10 cellular contexts compared by ENCODE assay signal in genomic region chr1:39213511-39214002, GRCh38. TPM values are rescaled to one million over a fixed set of nuclear protein-coding genes. Genes with fewer than 3 reads are reported as not detected.
DNase-seq lines count a peak whose midpoint lies in the region; ATAC-seq and TF ChIP-seq lines count a peak whose summit lies in the region.
"Had no signal": no experiment of that assay in that cellular context is flagged by ENCODE, and none has a peak within 500 bp of the region (broad histone marks: within the 10 kb centered on the region; RNA-seq: fewer than 3 reads in every experiment).

No MANE protein-coding gene starts in this region.

- H3K27ac ChIP-seq in GM23338 (ENCODE audit: low read depth) (peak overlapping the region; percentile 67), left ventricle myocardium inferior (replicated peaks) (peak overlapping the region; percentile 84), smooth muscle cell (ENCODE audit: low read depth) (peak overlapping the region; percentile 85)
- H3K27ac ChIP-seq: KMS-11 had no signal

- H3K9me3 Mint-ChIP-seq in GM23338 = no peaks in the 10 kb centered on the region
- H3K9me3 Mint-ChIP-seq in WTC11 = no peaks in the 10 kb centered on the region

- H4K20me1 ChIP-seq in GM23338 (replicated peaks; ENCODE audit: insufficient read depth) (peaks cover 13% of the 10 kb centered on the region), smooth muscle cell (ENCODE audit: low read depth) (peaks cover 95% of the 10 kb centered on the region)

- H3K9me2 ChIP-seq in GM23338 (ENCODE audit: insufficient read depth) = no peaks in the 10 kb centered on the region

- H3K4me1 Mint-ChIP-seq in GM23338 = peaks cover 38% of the 10 kb centered on the region
- H3K4me1 Mint-ChIP-seq in WTC11 = peaks cover 46% of the 10 kb centered on the region

- peak overlapping the region; percentile 38 for H3K4me2 ChIP-seq in GM23338
- H3K4me2 ChIP-seq in smooth muscle cell = peak overlapping the region; percentile 73
- H3K4me2 ChIP-seq: KMS-11 had no signal

- 6% methylated on average over 7 of the region's 7 CpGs for WGBS in smooth muscle cell (ENCODE audit: low lambda C conversion rate)

- ATAC-seq in GM23338 (peak; percentile 10; the same call in 1 of the 3 replicates), WTC11 (no peak)

- H3K4me1 ChIP-seq in GM23338 (ENCODE audit: insufficient read depth) (peaks cover 28% of the 10 kb centered on the region), left ventricle myocardium inferior (peaks cover 77% of the 10 kb centered on the region), smooth muscle cell (ENCODE audit: low read depth) (peaks cover 45% of the 10 kb centered on the region)

- CTCF ChIA-PET in WTC11 (lab: Charles Lee) = interaction anchor here (0.6 to 4.8 kb wide), 10 partner anchors 9 to 239 kb away, joined by 3 to 55 read pairs (median 8); partner anchors contain the start of gene MACF1

- peak overlapping the region; percentile 52 for H3K27ac Mint-ChIP-seq in GM23338
- H3K27ac Mint-ChIP-seq in WTC11 = peak overlapping the region; percentile 90

- H3K9me3 ChIP-seq in left ventricle myocardium inferior (replicated peaks) (no peaks in the 10 kb centered on the region), smooth muscle cell (replicated peaks; ENCODE audit: low read depth) (no peaks in the 10 kb centered on the region)

- H3K27me3 ChIP-seq in GM23338 (ENCODE audit: insufficient read depth) (no peaks in the 10 kb centered on the region), left ventricle myocardium inferior (ENCODE audit: low read depth) (no peaks in the 10 kb centered on the region), smooth muscle cell (ENCODE audit: low read depth) (no peaks in the 10 kb centered on the region)

- POLR2A ChIA-PET in WTC11 (lab: Charles Lee) = interaction anchor here (1.3 to 1.6 kb wide), 3 partner anchors 8 to 24 kb away, joined by 3 to 4 read pairs (median 3); no protein-coding TSS in a partner anchor

- H3K36me3 Mint-ChIP-seq in GM23338 (ENCODE audit: low read depth) (no peaks in the 10 kb centered on the region), WTC11 (no peaks in the 10 kb centered on the region)

- intact Hi-C loops in left ventricle myocardium inferior (cut with micrococcal nuclease) (no loop called here), posterior vena cava (cut with DNase I) (loop anchor here in 1 of 2 donors (1.0 kb wide), 1 partner anchor 39 kb away; no protein-coding TSS in a partner anchor)

- H3F3A ChIP-seq in GM23338 (replicated peaks; ENCODE audit: low read depth) (no peaks in the 10 kb centered on the region), smooth muscle cell (ENCODE audit: low read depth) (peaks cover 46% of the 10 kb centered on the region)

- H3K4me3 Mint-ChIP-seq in GM23338 = no peak overlapping the region; the same call in 2 of the 3 replicates
- no peak overlapping the region for H3K4me3 Mint-ChIP-seq in WTC11

- TF ChIP-seq CTCF in GM23338 (conservative IDR thresholded peaks at IDR 0.05; ENCODE audit: low read depth in 2 of 2) (no peak), WTC11 (IDR thresholded peaks at IDR 0.05) (no peak), left ventricle myocardium inferior (IDR thresholded peaks at IDR 0.05; ENCODE audit: borderline replicate concordance) (no peak), smooth muscle cell (IDR thresholded peaks at IDR 0.05; ENCODE audit: borderline replicate concordance, insufficient read depth, poor library complexity, severe bottlenecking) (no peak)

- H3K9ac ChIP-seq in smooth muscle cell (ENCODE audit: low read depth) = peak overlapping the region; percentile 5
- H3K9ac ChIP-seq: KMS-11 had no signal

- H3K27me3 Mint-ChIP-seq in GM23338 (ENCODE audit: insufficient read depth, low read depth, poor library complexity) (peaks cover 7% of the 10 kb centered on the region), WTC11 (ENCODE audit: low read depth) (no peaks in the 10 kb centered on the region)

- H3K36me3 ChIP-seq in GM23338 (ENCODE audit: insufficient read depth) (no peaks in the 10 kb centered on the region), left ventricle myocardium inferior (no peaks in the 10 kb centered on the region), smooth muscle cell (ENCODE audit: low read depth) (no peaks in the 10 kb centered on the region)

- H3K79me2 ChIP-seq in GM23338 (replicated peaks; ENCODE audit: insufficient read depth) (peaks cover 99% of the 10 kb centered on the region), smooth muscle cell (ENCODE audit: low read depth) (peaks cover 75% of the 10 kb centered on the region)

- no peak for DNase-seq in GM23338 (ENCODE audit: low spot score)
- no peak for DNase-seq in WTC11 (ENCODE audit: low spot score)
- DNase-seq in left ventricle myocardium inferior = no peak
- no peak for DNase-seq in smooth muscle cell (lab: John Stamatoyannopoulos, UW; ENCODE audit: unreplicated experiment)
- no peak for DNase-seq in posterior vena cava (ENCODE audit: low spot score)
- no peak for DNase-seq in activated effector memory CD4-positive, alpha-beta T cell treated with Interleukin-2 at 50 U/mL for 16 hours
- no peak for DNase-seq in NCI-H748 treated with DMSO at 0.1 percent for 48 hours (lab: John Stamatoyannopoulos, UW)
- DNase-seq in activated CD4-positive, alpha-beta T cell treated with anti-CD3 and anti-CD28 coated beads, Interleukin-2, amount 50 U/mL, for 1 hour = no peak
- DNase-seq: activated CD4-positive, CD25-positive, alpha-beta regulatory T cell treated with anti-CD3 and anti-CD28 coated beads, Interleukin-2, amount 50 U/mL, for 72 hours had no signal

- H2AFZ ChIP-seq in GM23338 = no peak overlapping the region
- H2AFZ ChIP-seq in smooth muscle cell (ENCODE audit: low read depth) = no peak overlapping the region

- H3K4me3 ChIP-seq in GM23338 (no peak overlapping the region), left ventricle myocardium inferior (peak overlapping the region; percentile 59), smooth muscle cell (no peak overlapping the region)

TF ChIP-seq in GM23338, 12 proteins besides CTCF, POLR2A, EP300 and RAD21 (continues in another document):
- TF ChIP-seq REST (IDR thresholded peaks at IDR 0.05; ENCODE audit: unreplicated experiment) (no peak), JUNB (IDR thresholded peaks at IDR 0.05; ENCODE audit: unreplicated experiment) (no peak), NANOG (IDR thresholded peaks at IDR 0.05; ENCODE audit: borderline replicate concordance) (no peak)

TF ChIP-seq in WTC11, 78 proteins besides CTCF, POLR2A, EP300 and RAD21:
- no peak for TF ChIP-seq ESRRA (CRISPR knock-in tag; IDR thresholded peaks at IDR 0.05; ENCODE audit: borderline replicate concordance)
- no peak for TF ChIP-seq MAX (CRISPR knock-in tag; IDR thresholded peaks at IDR 0.05)
- no peak for TF ChIP-seq MLX (CRISPR knock-in tag; IDR thresholded peaks at IDR 0.05)
- TF ChIP-seq PRDM15 (CRISPR knock-in tag; IDR thresholded peaks at IDR 0.05) = no peak

RNA-seq across cellular contexts. Expression of gene MACF1, which starts 9.1 kb away (rescaled TPM):
- 317 and 399 TPM in 2 replicates for total RNA-seq in GM23338 (2014; rRNA removed; shearing (Covaris generic))
- polyA plus RNA-seq in GM23338 (2016; fragmentation: Nextera tagmentation; extraction: Ambion mirVana) (87.3 and 104 TPM in 2 replicates), smooth muscle cell (36.9 and 71.9 TPM in 2 replicates)
- total RNA-seq in WTC11 (2021) (214 to 327 TPM (median 222 TPM) in 3 replicates), left ventricle myocardium inferior (181 TPM), smooth muscle cell (186 and 195 TPM in 2 replicates), posterior vena cava (100 to 1,000 TPM; 596 to 609 TPM)
